19 cellular contexts compared by ENCODE assay signal in genomic region chr17:8911205-8911604, GRCh38. TPM values are rescaled to one million over a fixed set of nuclear protein-coding genes. Genes with fewer than 3 reads are reported as not detected.
"Had no signal": no experiment of that assay in that cellular context is flagged by ENCODE, and none has a peak within 500 bp of the region (broad histone marks: within the 10 kb centered on the region; RNA-seq: fewer than 3 reads in every experiment).

No MANE protein-coding gene starts in this region.

- DNase-seq: activated CD4-positive, alpha-beta T cell treated with anti-CD3 and anti-CD28 coated beads for 4 hours; activated CD8-positive, alpha-beta T cell treated with anti-CD3 and anti-CD28 coated beads, Interleukin-2, amount 10 ng/mL, durations not matched to agents 7 days and 5 days; activated effector memory CD4-positive, alpha-beta T cell treated with anti-CD3 and anti-CD28 coated beads, Interleukin-2, amount 50 U/mL, for 16 hours; activated naive CD8-positive, alpha-beta T cell treated with anti-CD3 and anti-CD28 coated beads for 36 hours; anterior cingulate cortex; heart right ventricle; left ventricle myocardium superior; mesendoderm; retina; T-helper 9 cell had no signal

- H3K9ac ChIP-seq: neural progenitor cell, parathyroid adenoma had no signal

- H3K4me3 ChIP-seq: breast epithelium, heart right ventricle, neural progenitor cell, skin epidermis, tibial nerve had no signal

- ATAC-seq: activated CD8-positive, alpha-beta T cell treated with anti-CD3 and anti-CD28 coated beads, Interleukin-2, amount 10 ng/mL, durations not matched to agents 7 days and 5 days; heart right ventricle; left ventricle myocardium superior had no signal

- FAIRE-seq: endothelial cell of umbilical vein, frontal cortex had no signal

- H3K4me1 ChIP-seq: breast epithelium, parathyroid adenoma, tibial nerve had no signal

- H3K9me3 ChIP-seq: breast epithelium, heart right ventricle, tibial nerve had no signal

- H3K27ac ChIP-seq: breast epithelium, heart right ventricle, neural progenitor cell, parathyroid adenoma, tibial nerve had no signal

- H3K27ac Mint-ChIP-seq: activated CD8-positive, alpha-beta T cell treated with anti-CD3 and anti-CD28 coated beads, Interleukin-2, amount 10 ng/mL, durations not matched to agents 7 days and 5 days; neural progenitor cell had no signal

- H3K4me3 Mint-ChIP-seq: activated CD8-positive, alpha-beta T cell treated with anti-CD3 and anti-CD28 coated beads, Interleukin-2, amount 10 ng/mL, durations not matched to agents 7 days and 5 days; activated naive CD8-positive, alpha-beta T cell treated with anti-CD3 and anti-CD28 coated beads for 36 hours; neural progenitor cell had no signal

- H3K36me3 ChIP-seq: breast epithelium, neural progenitor cell, tibial nerve had no signal

- H3K36me3 Mint-ChIP-seq: neural progenitor cell had no signal

- H3K27me3 Mint-ChIP-seq: activated naive CD8-positive, alpha-beta T cell treated with anti-CD3 and anti-CD28 coated beads for 36 hours had no signal

- H3K9me3 Mint-ChIP-seq: activated naive CD8-positive, alpha-beta T cell treated with anti-CD3 and anti-CD28 coated beads for 36 hours; neural progenitor cell had no signal

RNA-seq across cellular contexts. Expression of gene PIK3R6, which starts 43.7 kb away (rescaled TPM):
- total RNA-seq: endothelial cell of umbilical vein, fibroblast of lung, kidney epithelial cell had no signal
- polyA plus RNA-seq: endothelial cell of umbilical vein had no signal

RNA-seq across cellular contexts. Expression of gene PIK3R5, which starts 54.3 kb away (rescaled TPM):
- total RNA-seq: endothelial cell of umbilical vein, fibroblast of lung had no signal
- polyA plus RNA-seq: endothelial cell of umbilical vein had no signal
